16 cellular contexts compared by ENCODE assay signal in the genomic region with DNA sequence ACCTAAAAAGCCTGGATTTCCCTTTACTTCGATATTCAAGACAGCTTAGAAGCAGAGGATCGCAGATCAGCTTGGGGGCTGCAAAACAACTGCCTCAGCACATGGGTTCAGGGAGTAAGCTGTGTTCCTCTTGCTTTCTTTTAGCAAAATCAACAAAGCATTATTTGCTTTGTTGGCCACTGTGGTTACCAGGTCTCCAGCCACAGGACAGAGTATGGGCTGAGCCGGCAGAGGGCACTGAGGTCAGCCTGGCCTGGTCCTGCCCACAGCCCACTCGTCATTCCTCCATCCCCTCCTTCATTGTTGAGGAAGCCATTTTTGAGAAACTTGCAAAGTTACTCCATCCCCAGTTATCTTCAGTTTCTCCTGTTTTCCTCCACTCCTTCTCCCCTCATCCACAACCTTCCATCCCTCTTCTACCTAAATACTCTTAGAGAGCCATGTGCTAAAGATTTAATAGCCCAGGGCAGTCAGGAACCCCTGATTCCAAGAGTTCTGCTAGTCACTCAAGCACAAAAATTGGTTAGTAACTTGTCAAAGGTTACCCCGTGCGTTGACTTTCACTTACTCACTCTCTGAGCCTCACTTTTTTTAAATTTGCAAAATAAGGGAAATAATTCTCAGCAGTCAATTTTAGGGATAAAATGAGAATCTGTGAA.
DNase-seq lines count a peak whose midpoint lies in the region; ATAC-seq and TF ChIP-seq lines count a peak whose summit lies in the region.
"Had no signal": no experiment of that assay in that cellular context is flagged by ENCODE, and none has a peak within 500 bp of the region (broad histone marks: within the 10 kb centered on the region; RNA-seq: fewer than 3 reads in every experiment).

No MANE protein-coding gene starts in this region.

- H3K4me1 ChIP-seq in MM.1S (ENCODE audit: low read length) (peaks cover 33% of the 10 kb centered on the region), lower lobe of right lung (peaks cover 12% of the 10 kb centered on the region)

- H3K4me2 ChIP-seq in MM.1S (ENCODE audit: low read depth, low read length) = peak overlapping the region; percentile 26

- in situ Hi-C loops in Caki2 (cut with HindIII; ENCODE audit: low pct_unique_long_range_greater_than_20kb, low sequenced_read_pairs) (no loop called here), astrocyte of the spinal cord (cut with HindIII; ENCODE audit: low sequenced_read_pairs) (no loop called here)

- H3K27ac ChIP-seq in MM.1S (ENCODE audit: low read length) (peak overlapping the region; percentile 34; the same call in 1 of the 2 replicates), lower lobe of right lung (no peak overlapping the region)
- H3K27ac ChIP-seq: SJCRH30, tibial artery had no signal

- TF ChIP-seq CTCF in MM.1S (IDR thresholded peaks at IDR 0.05; ENCODE audit: low read length) = peak; percentile 42
- TF ChIP-seq CTCF in astrocyte of the spinal cord (IDR thresholded peaks at IDR 0.05; ENCODE audit: low read depth, low read length) = no peak
- no peak for TF ChIP-seq CTCF in lower lobe of right lung (IDR thresholded peaks at IDR 0.05)

- H3K36me3 ChIP-seq in MM.1S (replicated peaks; ENCODE audit: insufficient read depth, low read length) (no peaks in the 10 kb centered on the region), lower lobe of right lung (no peaks in the 10 kb centered on the region)
- H3K36me3 ChIP-seq: SJCRH30, tibial artery had no signal

- H2AFZ ChIP-seq in MM.1S (ENCODE audit: low read length) = no peak overlapping the region

- no peak overlapping the region for H3K4me3 ChIP-seq in MM.1S (ENCODE audit: low read length)
- H3K4me3 ChIP-seq in astrocyte of the spinal cord (ENCODE audit: low read depth, low read length) = no peak overlapping the region
- no peak overlapping the region for H3K4me3 ChIP-seq in lower lobe of right lung
- H3K4me3 ChIP-seq: SJCRH30, tibial artery had no signal

- peaks cover 37% of the 10 kb centered on the region for H3F3A ChIP-seq in MM.1S (ENCODE audit: insufficient read depth, low read length)

- peak overlapping the region; percentile 1; the same call in 1 of the 2 replicates for H3K9ac ChIP-seq in MM.1S (ENCODE audit: low read length)

- no peaks in the 10 kb centered on the region for H3K9me2 ChIP-seq in MM.1S (replicated peaks; ENCODE audit: insufficient read depth, low read length)

- peak; percentile 46 to 78 for ATAC-seq in lower lobe of right lung
- ATAC-seq in GM21576 (IDR thresholded peaks at IDR 0.05; ENCODE audit: unreplicated experiment) = no peak
- no peak for ATAC-seq in GM19467 (IDR thresholded peaks at IDR 0.05; ENCODE audit: unreplicated experiment)
- ATAC-seq: activated T-helper 17 cell treated with anti-CD3 and anti-CD28 coated beads, Interleukin-2, amount 50 U/mL, for 72 hours; left cardiac atrium had no signal

- intact Hi-C loops in lower lobe of right lung (cut with DNase I) = no loop called here

- H3K27me3 ChIP-seq in MM.1S (replicated peaks; ENCODE audit: insufficient read depth, low read length) = no peaks in the 10 kb centered on the region
- no peaks in the 10 kb centered on the region for H3K27me3 ChIP-seq in lower lobe of right lung (ENCODE audit: low read depth)
- H3K27me3 ChIP-seq: SJCRH30 had no signal

- H4K20me1 ChIP-seq in MM.1S (ENCODE audit: insufficient read depth, low read length) = no peaks in the 10 kb centered on the region

- H3K9me3 ChIP-seq in MM.1S (replicated peaks; ENCODE audit: insufficient read depth, low read length) (no peaks in the 10 kb centered on the region), lower lobe of right lung (no peaks in the 10 kb centered on the region)
- H3K9me3 ChIP-seq: SJCRH30, tibial artery had no signal

- DNase-seq in Caki2 (ENCODE audit: low read depth) = peak; percentile 65
- peak; percentile 87 for DNase-seq in MM.1S
- DNase-seq in astrocyte of the spinal cord (ENCODE audit: low read depth, low spot score) = peak; percentile 49
- no peak for DNase-seq in lower lobe of right lung
- DNase-seq in SW 1271 (lab: John Stamatoyannopoulos, UW) = no peak
- no peak for DNase-seq in COLO829 (ENCODE audit: low spot score)
- DNase-seq: activated CD4-positive, alpha-beta memory T cell treated with anti-CD3 and anti-CD28 coated beads for 36 hours; aorta; cortex of kidney; left cardiac atrium; NK-92 treated with Interleukin-12 subunit alpha and Interleukin-12 subunit beta, amount 100 ng/mL, for 24 hours; SJCRH30; tibial artery had no signal

- no peaks in the 10 kb centered on the region for H3K79me2 ChIP-seq in MM.1S (ENCODE audit: low read length)

Comparison
In these comparisons a context has a peak if more than half of its experiments do, and no peak if none do; other contexts are left out.
1. DNase-seq: peak in Caki2 (single experiment), MM.1S (single experiment) and astrocyte of the spinal cord (single experiment); none in lower lobe of right lung (single experiment), SW 1271 (0 of 2) and COLO829 (single experiment).
2. ATAC-seq: peak in lower lobe of right lung (2 of 2); none in GM21576 (single experiment) and GM19467 (single experiment).